ENCODE assay signal across 1 cellular context in the genomic region with DNA sequence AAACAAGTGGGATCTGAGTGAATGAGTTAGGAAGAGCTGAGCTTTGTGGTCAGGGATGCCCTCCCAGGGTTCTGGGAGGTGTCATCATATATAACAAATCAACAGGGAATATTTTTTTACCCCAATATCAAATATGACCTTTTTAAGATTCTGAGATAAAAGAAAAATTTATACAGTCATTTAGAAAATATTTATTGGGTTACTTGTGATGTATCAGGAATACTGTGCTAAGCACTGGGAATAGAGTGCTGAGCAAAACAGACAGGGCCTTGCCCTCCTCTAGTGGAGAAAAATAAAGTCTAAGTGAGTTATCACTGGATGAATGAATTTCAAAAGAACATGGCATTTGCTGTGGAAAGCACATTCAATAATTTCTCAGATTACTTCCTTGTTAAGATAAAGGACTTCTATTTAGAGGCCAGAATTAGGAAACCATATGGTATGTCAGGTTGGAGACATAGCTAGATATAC.
TF ChIP-seq lines count a peak whose summit lies in the region.

No MANE protein-coding gene starts in this region.

TF ChIP-seq in GM23338, 12 proteins besides CTCF, POLR2A, EP300 and RAD21:
- TF ChIP-seq, protein P1, sequence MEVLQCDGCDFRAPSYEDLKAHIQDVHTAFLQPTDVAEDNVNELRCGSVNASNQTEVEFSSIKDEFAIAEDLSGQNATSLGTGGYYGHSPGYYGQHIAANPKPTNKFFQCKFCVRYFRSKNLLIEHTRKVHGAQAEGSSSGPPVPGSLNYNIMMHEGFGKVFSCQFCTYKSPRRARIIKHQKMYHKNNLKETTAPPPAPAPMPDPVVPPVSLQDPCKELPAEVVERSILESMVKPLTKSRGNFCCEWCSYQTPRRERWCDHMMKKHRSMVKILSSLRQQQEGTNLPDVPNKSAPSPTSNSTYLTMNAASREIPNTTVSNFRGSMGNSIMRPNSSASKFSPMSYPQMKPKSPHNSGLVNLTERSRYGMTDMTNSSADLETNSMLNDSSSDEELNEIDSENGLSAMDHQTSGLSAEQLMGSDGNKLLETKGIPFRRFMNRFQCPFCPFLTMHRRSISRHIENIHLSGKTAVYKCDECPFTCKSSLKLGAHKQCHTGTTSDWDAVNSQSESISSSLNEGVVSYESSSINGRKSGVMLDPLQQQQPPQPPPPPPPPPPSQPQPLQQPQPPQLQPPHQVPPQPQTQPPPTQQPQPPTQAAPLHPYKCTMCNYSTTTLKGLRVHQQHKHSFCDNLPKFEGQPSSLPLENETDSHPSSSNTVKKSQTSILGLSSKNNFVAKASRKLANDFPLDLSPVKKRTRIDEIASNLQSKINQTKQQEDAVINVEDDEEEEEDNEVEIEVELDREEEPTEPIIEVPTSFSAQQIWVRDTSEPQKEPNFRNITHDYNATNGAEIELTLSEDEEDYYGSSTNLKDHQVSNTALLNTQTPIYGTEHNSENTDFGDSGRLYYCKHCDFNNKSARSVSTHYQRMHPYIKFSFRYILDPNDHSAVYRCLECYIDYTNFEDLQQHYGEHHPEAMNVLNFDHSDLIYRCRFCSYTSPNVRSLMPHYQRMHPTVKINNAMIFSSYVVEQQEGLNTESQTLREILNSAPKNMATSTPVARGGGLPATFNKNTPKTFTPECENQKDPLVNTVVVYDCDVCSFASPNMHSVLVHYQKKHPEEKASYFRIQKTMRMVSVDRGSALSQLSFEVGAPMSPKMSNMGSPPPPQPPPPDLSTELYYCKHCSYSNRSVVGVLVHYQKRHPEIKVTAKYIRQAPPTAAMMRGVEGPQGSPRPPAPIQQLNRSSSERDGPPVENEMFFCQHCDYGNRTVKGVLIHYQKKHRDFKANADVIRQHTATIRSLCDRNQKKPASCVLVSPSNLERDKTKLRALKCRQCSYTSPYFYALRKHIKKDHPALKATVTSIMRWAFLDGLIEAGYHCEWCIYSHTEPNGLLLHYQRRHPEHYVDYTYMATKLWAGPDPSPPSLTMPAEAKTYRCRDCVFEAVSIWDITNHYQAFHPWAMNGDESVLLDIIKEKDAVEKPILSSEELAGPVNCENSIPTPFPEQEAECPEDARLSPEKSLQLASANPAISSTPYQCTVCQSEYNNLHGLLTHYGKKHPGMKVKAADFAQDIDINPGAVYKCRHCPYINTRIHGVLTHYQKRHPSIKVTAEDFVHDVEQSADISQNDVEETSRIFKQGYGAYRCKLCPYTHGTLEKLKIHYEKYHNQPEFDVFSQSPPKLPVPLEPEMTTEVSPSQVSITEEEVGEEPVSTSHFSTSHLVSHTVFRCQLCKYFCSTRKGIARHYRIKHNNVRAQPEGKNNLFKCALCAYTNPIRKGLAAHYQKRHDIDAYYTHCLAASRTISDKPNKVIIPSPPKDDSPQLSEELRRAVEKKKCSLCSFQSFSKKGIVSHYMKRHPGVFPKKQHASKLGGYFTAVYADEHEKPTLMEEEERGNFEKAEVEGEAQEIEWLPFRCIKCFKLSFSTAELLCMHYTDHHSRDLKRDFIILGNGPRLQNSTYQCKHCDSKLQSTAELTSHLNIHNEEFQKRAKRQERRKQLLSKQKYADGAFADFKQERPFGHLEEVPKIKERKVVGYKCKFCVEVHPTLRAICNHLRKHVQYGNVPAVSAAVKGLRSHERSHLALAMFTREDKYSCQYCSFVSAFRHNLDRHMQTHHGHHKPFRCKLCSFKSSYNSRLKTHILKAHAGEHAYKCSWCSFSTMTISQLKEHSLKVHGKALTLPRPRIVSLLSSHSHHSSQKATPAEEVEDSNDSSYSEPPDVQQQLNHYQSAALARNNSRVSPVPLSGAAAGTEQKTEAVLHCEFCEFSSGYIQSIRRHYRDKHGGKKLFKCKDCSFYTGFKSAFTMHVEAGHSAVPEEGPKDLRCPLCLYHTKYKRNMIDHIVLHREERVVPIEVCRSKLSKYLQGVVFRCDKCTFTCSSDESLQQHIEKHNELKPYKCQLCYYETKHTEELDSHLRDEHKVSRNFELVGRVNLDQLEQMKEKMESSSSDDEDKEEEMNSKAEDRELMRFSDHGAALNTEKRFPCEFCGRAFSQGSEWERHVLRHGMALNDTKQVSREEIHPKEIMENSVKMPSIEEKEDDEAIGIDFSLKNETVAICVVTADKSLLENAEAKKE (CRISPR knock-in tag; IDR thresholded peaks at IDR 0.05) = no peak
- TF ChIP-seq CREB1 (CRISPR knock-in tag; IDR thresholded peaks at IDR 0.05; ENCODE audit: low read depth) = no peak
- TF ChIP-seq ZNF114 (CRISPR knock-in tag; IDR thresholded peaks at IDR 0.05) = no peak
- no peak for TF ChIP-seq EZH2phosphoT487 (IDR thresholded peaks at IDR 0.05; ENCODE audit: unreplicated experiment)
- TF ChIP-seq, protein P2, sequence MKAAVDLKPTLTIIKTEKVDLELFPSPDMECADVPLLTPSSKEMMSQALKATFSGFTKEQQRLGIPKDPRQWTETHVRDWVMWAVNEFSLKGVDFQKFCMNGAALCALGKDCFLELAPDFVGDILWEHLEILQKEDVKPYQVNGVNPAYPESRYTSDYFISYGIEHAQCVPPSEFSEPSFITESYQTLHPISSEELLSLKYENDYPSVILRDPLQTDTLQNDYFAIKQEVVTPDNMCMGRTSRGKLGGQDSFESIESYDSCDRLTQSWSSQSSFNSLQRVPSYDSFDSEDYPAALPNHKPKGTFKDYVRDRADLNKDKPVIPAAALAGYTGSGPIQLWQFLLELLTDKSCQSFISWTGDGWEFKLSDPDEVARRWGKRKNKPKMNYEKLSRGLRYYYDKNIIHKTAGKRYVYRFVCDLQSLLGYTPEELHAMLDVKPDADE (IDR thresholded peaks at IDR 0.05) = no peak
- TF ChIP-seq STAT1 (IDR thresholded peaks at IDR 0.05; ENCODE audit: unreplicated experiment) = no peak
- no peak for TF ChIP-seq ZNF331 (CRISPR knock-in tag; IDR thresholded peaks at IDR 0.05; ENCODE audit: low read depth)
- no peak for TF ChIP-seq POLR2AphosphoS5 (IDR thresholded peaks at IDR 0.05; ENCODE audit: low read depth)
- TF ChIP-seq, protein P3, sequence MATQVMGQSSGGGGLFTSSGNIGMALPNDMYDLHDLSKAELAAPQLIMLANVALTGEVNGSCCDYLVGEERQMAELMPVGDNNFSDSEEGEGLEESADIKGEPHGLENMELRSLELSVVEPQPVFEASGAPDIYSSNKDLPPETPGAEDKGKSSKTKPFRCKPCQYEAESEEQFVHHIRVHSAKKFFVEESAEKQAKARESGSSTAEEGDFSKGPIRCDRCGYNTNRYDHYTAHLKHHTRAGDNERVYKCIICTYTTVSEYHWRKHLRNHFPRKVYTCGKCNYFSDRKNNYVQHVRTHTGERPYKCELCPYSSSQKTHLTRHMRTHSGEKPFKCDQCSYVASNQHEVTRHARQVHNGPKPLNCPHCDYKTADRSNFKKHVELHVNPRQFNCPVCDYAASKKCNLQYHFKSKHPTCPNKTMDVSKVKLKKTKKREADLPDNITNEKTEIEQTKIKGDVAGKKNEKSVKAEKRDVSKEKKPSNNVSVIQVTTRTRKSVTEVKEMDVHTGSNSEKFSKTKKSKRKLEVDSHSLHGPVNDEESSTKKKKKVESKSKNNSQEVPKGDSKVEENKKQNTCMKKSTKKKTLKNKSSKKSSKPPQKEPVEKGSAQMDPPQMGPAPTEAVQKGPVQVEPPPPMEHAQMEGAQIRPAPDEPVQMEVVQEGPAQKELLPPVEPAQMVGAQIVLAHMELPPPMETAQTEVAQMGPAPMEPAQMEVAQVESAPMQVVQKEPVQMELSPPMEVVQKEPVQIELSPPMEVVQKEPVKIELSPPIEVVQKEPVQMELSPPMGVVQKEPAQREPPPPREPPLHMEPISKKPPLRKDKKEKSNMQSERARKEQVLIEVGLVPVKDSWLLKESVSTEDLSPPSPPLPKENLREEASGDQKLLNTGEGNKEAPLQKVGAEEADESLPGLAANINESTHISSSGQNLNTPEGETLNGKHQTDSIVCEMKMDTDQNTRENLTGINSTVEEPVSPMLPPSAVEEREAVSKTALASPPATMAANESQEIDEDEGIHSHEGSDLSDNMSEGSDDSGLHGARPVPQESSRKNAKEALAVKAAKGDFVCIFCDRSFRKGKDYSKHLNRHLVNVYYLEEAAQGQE (IDR thresholded peaks at IDR 0.05; ENCODE audit: unreplicated experiment) = no peak
- TF ChIP-seq JUNB (IDR thresholded peaks at IDR 0.05; ENCODE audit: unreplicated experiment) = no peak
- no peak for TF ChIP-seq EZH2 (IDR thresholded peaks at IDR 0.05; ENCODE audit: low read depth, unreplicated experiment)
- TF ChIP-seq NANOG (IDR thresholded peaks at IDR 0.05; ENCODE audit: borderline replicate concordance) = no peak
